Comparison of ENCODE assay signal across 13 cellular contexts in genomic region chr9:70589571-70590263, GRCh38.
DNase-seq lines count a peak whose midpoint lies in the region; ATAC-seq, FAIRE-seq and TF ChIP-seq lines count a peak whose summit lies in the region.
"Had no signal": no experiment of that assay in that cellular context is flagged by ENCODE, and none has a peak within 500 bp of the region (broad histone marks: within the 10 kb centered on the region; RNA-seq: fewer than 3 reads in every experiment).

No MANE protein-coding gene starts in this region.

- no peaks in the 10 kb centered on the region for H3K36me3 Mint-ChIP-seq in naive thymus-derived CD8-positive, alpha-beta T cell
- H3K36me3 Mint-ChIP-seq: activated naive CD4-positive, alpha-beta T cell treated with anti-CD3 and anti-CD28 coated beads, Interleukin-2, amount 10 ng/mL, durations not matched to agents 7 days and 5 days had no signal

- no peak for ATAC-seq in naive thymus-derived CD8-positive, alpha-beta T cell
- no peak for ATAC-seq in GM19467 (IDR thresholded peaks at IDR 0.05; ENCODE audit: unreplicated experiment)
- ATAC-seq: activated CD4-positive, CD25-positive, alpha-beta regulatory T cell treated with anti-CD3 and anti-CD28 coated beads, Interleukin-2, amount 50 U/mL, for 24 hours; HCT116 had no signal

- no peaks in the 10 kb centered on the region for H3K36me3 ChIP-seq in MG63
- no peaks in the 10 kb centered on the region for H3K36me3 ChIP-seq in subcutaneous abdominal adipose tissue (ENCODE audit: control insufficient read depth in 5 of 5, insufficient read depth in 5 of 5, low read length in 5 of 5)

- H3K27me3 Mint-ChIP-seq in naive thymus-derived CD8-positive, alpha-beta T cell: peaks cover 0 to 3% (median 0%) of the 10 kb centered on the region in 5 donors
- H3K27me3 Mint-ChIP-seq: activated naive CD4-positive, alpha-beta T cell treated with anti-CD3 and anti-CD28 coated beads, Interleukin-2, amount 10 ng/mL, durations not matched to agents 7 days and 5 days had no signal

- H3K9ac ChIP-seq in subcutaneous abdominal adipose tissue (ENCODE audit: low read length in 5 of 5): peak overlapping the region in 1 of 5 donors; percentile 27

- peak overlapping the region in 1 of 10 donors; percentile 32 for H3K27ac Mint-ChIP-seq in naive thymus-derived CD8-positive, alpha-beta T cell
- H3K27ac Mint-ChIP-seq: activated naive CD4-positive, alpha-beta T cell treated with anti-CD3 and anti-CD28 coated beads, Interleukin-2, amount 10 ng/mL, durations not matched to agents 7 days and 5 days had no signal

- no peaks in the 10 kb centered on the region for H3K9me3 Mint-ChIP-seq in naive thymus-derived CD8-positive, alpha-beta T cell
- H3K9me3 Mint-ChIP-seq: activated naive CD4-positive, alpha-beta T cell treated with anti-CD3 and anti-CD28 coated beads, Interleukin-2, amount 10 ng/mL, durations not matched to agents 7 days and 5 days; neural crest cell had no signal

- no peaks in the 10 kb centered on the region for H3K4me1 Mint-ChIP-seq in naive thymus-derived CD8-positive, alpha-beta T cell
- H3K4me1 Mint-ChIP-seq: activated naive CD4-positive, alpha-beta T cell treated with anti-CD3 and anti-CD28 coated beads, Interleukin-2, amount 10 ng/mL, durations not matched to agents 7 days and 5 days; neural crest cell had no signal

- no peak overlapping the region for H3K4me3 ChIP-seq in MG63
- H3K4me3 ChIP-seq in subcutaneous abdominal adipose tissue (ENCODE audit: low read depth in 1 of 5, low read length in 5 of 5): peak overlapping the region in 1 of 5 donors; percentile 39

- peak; percentile 30 for DNase-seq in MG63
- DNase-seq in medulla oblongata (ENCODE audit: extremely low spot score): peak; percentile 26
- DNase-seq in naive thymus-derived CD8-positive, alpha-beta T cell: no peak
- no peak for DNase-seq in GM12892 (ENCODE audit: insufficient read length)
- DNase-seq in NCI-H1105 treated with DMSO at 0.1 percent for 48 hours (lab: John Stamatoyannopoulos, UW): no peak
- DNase-seq: activated naive CD4-positive, alpha-beta T cell treated with anti-CD3 and anti-CD28 coated beads, Interleukin-2, amount 10 ng/mL, durations not matched to agents 7 days and 5 days; NCI-H187 had no signal

- H3K27me3 ChIP-seq in MG63 (no peaks in the 10 kb centered on the region), subcutaneous abdominal adipose tissue (ENCODE audit: control insufficient read depth in 5 of 5, insufficient read depth in 4 of 5, low read length in 5 of 5) (no peaks in the 10 kb centered on the region)

- POLR2A ChIA-PET in naive thymus-derived CD8-positive, alpha-beta T cell (lab: Charles Lee): no interaction called here

- H3K4me1 ChIP-seq in subcutaneous abdominal adipose tissue (ENCODE audit: control insufficient read depth in 5 of 5, insufficient read depth in 5 of 5, low read length in 5 of 5): peaks cover 0 to 32% (median 26%) of the 10 kb centered on the region in 5 donors

- H3K27ac ChIP-seq in subcutaneous abdominal adipose tissue (ENCODE audit: low read depth, low read length): peak overlapping the region; percentile 28

- H3K9me3 ChIP-seq in MG63 (no peaks in the 10 kb centered on the region), subcutaneous abdominal adipose tissue (ENCODE audit: control insufficient read depth in 5 of 5, low read length in 5 of 5) (no peaks in the 10 kb centered on the region)

- FAIRE-seq in endometrium (lab: Jason Lieb, UNC) (peak; percentile 97), GM12892 (lab: Jason Lieb, UNC) (no peak)

- TF ChIP-seq POLR2A in GM12892 (IDR thresholded peaks at IDR 0.05; ENCODE audit: low read depth, low read length): no peak

- no peak overlapping the region for H3K4me3 Mint-ChIP-seq in naive thymus-derived CD8-positive, alpha-beta T cell
- H3K4me3 Mint-ChIP-seq: activated naive CD4-positive, alpha-beta T cell treated with anti-CD3 and anti-CD28 coated beads, Interleukin-2, amount 10 ng/mL, durations not matched to agents 7 days and 5 days; neural crest cell had no signal

Comparison
In these comparisons a context has a peak if more than half of its experiments do, and no peak if none do; other contexts are left out.
1. DNase-seq: peak in MG63 (single experiment) and medulla oblongata (single experiment); none in naive thymus-derived CD8-positive, alpha-beta T cell (0 of 10), GM12892 (single experiment) and NCI-H1105 treated with DMSO at 0.1 percent for 48 hours (single experiment).